1 cellular context compared by ENCODE assay signal in the genomic region with DNA sequence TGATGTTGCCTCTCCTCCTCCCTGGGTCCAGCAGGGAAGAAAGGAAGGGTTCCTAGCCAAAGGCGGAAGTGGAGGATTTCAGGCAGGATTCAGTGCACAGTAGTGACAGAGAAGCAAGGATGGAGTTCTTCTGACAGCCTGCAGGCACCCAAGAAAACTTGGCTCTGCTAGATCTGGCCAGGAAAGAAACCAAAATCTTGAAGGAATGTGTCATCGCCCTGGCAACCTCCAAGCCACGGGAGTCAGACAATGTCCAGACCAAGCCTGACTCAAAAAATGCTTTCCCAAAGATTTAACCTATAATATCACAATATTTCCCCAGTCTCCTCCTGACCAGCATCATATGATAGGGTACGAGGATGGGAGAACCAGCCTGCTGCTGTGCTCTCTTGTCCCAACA.
TF ChIP-seq lines count a peak whose summit lies in the region.

No MANE protein-coding gene starts in this region.

TF ChIP-seq in HepG2, 621 proteins besides CTCF, POLR2A, EP300 and RAD21 (continued from another document):
- TF ChIP-seq, protein P1, sequence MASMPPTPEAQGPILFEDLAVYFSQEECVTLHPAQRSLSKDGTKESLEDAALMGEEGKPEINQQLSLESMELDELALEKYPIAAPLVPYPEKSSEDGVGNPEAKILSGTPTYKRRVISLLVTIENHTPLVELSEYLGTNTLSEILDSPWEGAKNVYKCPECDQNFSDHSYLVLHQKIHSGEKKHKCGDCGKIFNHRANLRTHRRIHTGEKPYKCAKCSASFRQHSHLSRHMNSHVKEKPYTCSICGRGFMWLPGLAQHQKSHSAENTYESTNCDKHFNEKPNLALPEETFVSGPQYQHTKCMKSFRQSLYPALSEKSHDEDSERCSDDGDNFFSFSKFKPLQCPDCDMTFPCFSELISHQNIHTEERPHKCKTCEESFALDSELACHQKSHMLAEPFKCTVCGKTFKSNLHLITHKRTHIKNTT (CRISPR knock-in tag; IDR thresholded peaks at IDR 0.05) = no peak
- no peak for TF ChIP-seq ZNF768 (CRISPR knock-in tag; IDR thresholded peaks at IDR 0.05)
- TF ChIP-seq KLF13 (CRISPR knock-in tag; IDR thresholded peaks at IDR 0.05) = no peak
- TF ChIP-seq ZBTB21 (CRISPR knock-in tag; IDR thresholded peaks at IDR 0.05) = no peak
- TF ChIP-seq, protein P2, sequence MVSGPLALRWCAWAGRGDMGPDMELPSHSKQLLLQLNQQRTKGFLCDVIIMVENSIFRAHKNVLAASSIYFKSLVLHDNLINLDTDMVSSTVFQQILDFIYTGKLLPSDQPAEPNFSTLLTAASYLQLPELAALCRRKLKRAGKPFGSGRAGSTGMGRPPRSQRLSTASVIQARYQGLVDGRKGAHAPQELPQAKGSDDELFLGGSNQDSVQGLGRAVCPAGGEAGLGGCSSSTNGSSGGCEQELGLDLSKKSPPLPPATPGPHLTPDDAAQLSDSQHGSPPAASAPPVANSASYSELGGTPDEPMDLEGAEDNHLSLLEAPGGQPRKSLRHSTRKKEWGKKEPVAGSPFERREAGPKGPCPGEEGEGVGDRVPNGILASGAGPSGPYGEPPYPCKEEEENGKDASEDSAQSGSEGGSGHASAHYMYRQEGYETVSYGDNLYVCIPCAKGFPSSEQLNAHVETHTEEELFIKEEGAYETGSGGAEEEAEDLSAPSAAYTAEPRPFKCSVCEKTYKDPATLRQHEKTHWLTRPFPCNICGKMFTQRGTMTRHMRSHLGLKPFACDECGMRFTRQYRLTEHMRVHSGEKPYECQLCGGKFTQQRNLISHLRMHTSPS (CRISPR knock-in tag; IDR thresholded peaks at IDR 0.05; ENCODE audit: low read depth) = no peak
- TF ChIP-seq ZNF674 (CRISPR knock-in tag; IDR thresholded peaks at IDR 0.05; ENCODE audit: low read depth) = no peak
- TF ChIP-seq ZNF792 (CRISPR knock-in tag; IDR thresholded peaks at IDR 0.05) = no peak
- no peak for TF ChIP-seq RARG (CRISPR knock-in tag; IDR thresholded peaks at IDR 0.05; ENCODE audit: low read depth)
- no peak for TF ChIP-seq ZNF562 (CRISPR knock-in tag; IDR thresholded peaks at IDR 0.05; ENCODE audit: borderline replicate concordance)
- peak; percentile 34; the same call in 1 of the 2 replicates for TF ChIP-seq MZF1 (CRISPR knock-in tag; IDR thresholded peaks at IDR 0.05; ENCODE audit: borderline replicate concordance)
- no peak for TF ChIP-seq FLYWCH1 (CRISPR knock-in tag; IDR thresholded peaks at IDR 0.05)
- TF ChIP-seq ZC3H13 (CRISPR knock-in tag; IDR thresholded peaks at IDR 0.05) = no peak
- no peak for TF ChIP-seq ZNF343 (CRISPR knock-in tag; IDR thresholded peaks at IDR 0.05)
- no peak for TF ChIP-seq EHMT2 (IDR thresholded peaks at IDR 0.05; ENCODE audit: borderline replicate concordance, low read depth, low read length)
- TF ChIP-seq SOX13 (IDR thresholded peaks at IDR 0.05) = 0 out of 2 replicates have a peak, but pooled peaks have one; percentile 30
- TF ChIP-seq SOX13 (CRISPR knock-in tag; conservative IDR thresholded peaks at IDR 0.05 in 1 of 2, IDR thresholded peaks at IDR 0.05 in 1 of 2) = no peak
- TF ChIP-seq ZNF296 (CRISPR knock-in tag; conservative IDR thresholded peaks at IDR 0.05) = no peak
